In genomic region chr6:29872791-29873190, GRCh38 we compare ENCODE assay signal across 25 cellular contexts. TPM values are rescaled to one million over a fixed set of nuclear protein-coding genes. Genes with fewer than 3 reads are reported as not detected.
DNase-seq lines count a peak whose midpoint lies in the region; FAIRE-seq and TF ChIP-seq lines count a peak whose summit lies in the region.
"Had no signal": no experiment of that assay in that cellular context is flagged by ENCODE, and none has a peak within 500 bp of the region (broad histone marks: within the 10 kb centered on the region; RNA-seq: fewer than 3 reads in every experiment).

No MANE protein-coding gene starts in this region.

- H3K4me2 ChIP-seq in hepatocyte, result no peak overlapping the region
- H3K4me2 ChIP-seq: BLaER1 had no signal

- no peak overlapping the region for H2AFZ ChIP-seq in hepatocyte

- DNase-seq in NCI-H82 (lab: John Stamatoyannopoulos, UW) (peak; percentile 14), NCI-H82 treated with DMSO at 0.1 percent for 48 hours (lab: John Stamatoyannopoulos, UW; ENCODE audit: unreplicated experiment) (no peak), NCI-H524 (lab: John Stamatoyannopoulos, UW) (peak; percentile 59 to 79), bronchial epithelial cell (ENCODE audit: low read depth) (no peak), thyroid gland (peak; percentile 39 to 57), hepatocyte (ENCODE audit: low spot score) (no peak), SHP77 (lab: John Stamatoyannopoulos, UW) (no peak)
- DNase-seq in effector CD8-positive, alpha-beta T cell (lab: John Stamatoyannopoulos, UW), result no peak
- DNase-seq: Caco-2; CD4-positive, CD25-positive, alpha-beta regulatory T cell; CD8-positive, alpha-beta T cell; DMS53; DMS79 treated with DMSO at 0.1 percent for 48 hours; GOT3; HFFc6 had no signal

- H3K9me2 ChIP-seq in hepatocyte (replicated peaks; ENCODE audit: insufficient read depth), result no peaks in the 10 kb centered on the region

- no peak for TF ChIP-seq POLR2A in thyroid gland (IDR thresholded peaks at IDR 0.05)

- H3K27ac ChIP-seq in thyroid gland, result no peak overlapping the region
- no peak overlapping the region for H3K27ac ChIP-seq in hepatocyte
- H3K27ac ChIP-seq: 22Rv1, BLaER1, C4-2B had no signal

- H3K9me3 ChIP-seq in thyroid gland (no peaks in the 10 kb centered on the region), hepatocyte (ENCODE audit: low read depth) (no peaks in the 10 kb centered on the region)
- H3K9me3 ChIP-seq: BLaER1, Caco-2, HAP-1 had no signal

- FAIRE-seq in bronchial epithelial cell (lab: Jason Lieb, UNC), result peak; percentile 50
- FAIRE-seq: A204.1, GM12892, H54 had no signal

- 19 to 35% methylated on average over 2 to 3 of the region's 3 CpGs for WGBS in thyroid gland, 2 donors
- 64% methylated on average over 3 of the region's 3 CpGs for WGBS in hepatocyte (ENCODE audit: low lambda C conversion rate, missing lambda C conversion rate)

- H3K36me3 ChIP-seq in bronchial epithelial cell (ENCODE audit: control insufficient read depth, insufficient read depth, low read length), result no peaks in the 10 kb centered on the region
- no peaks in the 10 kb centered on the region for H3K36me3 ChIP-seq in thyroid gland
- H3K36me3 ChIP-seq in hepatocyte (replicated peaks; ENCODE audit: insufficient read depth, low read depth), result no peaks in the 10 kb centered on the region
- H3K36me3 ChIP-seq: BLaER1, HAP-1 had no signal

- H3K4me1 ChIP-seq in thyroid gland (no peaks in the 10 kb centered on the region), hepatocyte (ENCODE audit: insufficient read depth) (no peaks in the 10 kb centered on the region)
- H3K4me1 ChIP-seq: BLaER1, Caco-2, HAP-1 had no signal

- no peak for TF ChIP-seq CTCF in bronchial epithelial cell (IDR thresholded peaks at IDR 0.05; ENCODE audit: insufficient read depth, low read length, severe bottlenecking)
- TF ChIP-seq CTCF in thyroid gland (IDR thresholded peaks at IDR 0.05), result peak in 1 of 6 experiments; percentile 14
- no peak for TF ChIP-seq CTCF in hepatocyte (IDR thresholded peaks at IDR 0.05; ENCODE audit: poor library complexity)

- no peaks in the 10 kb centered on the region for H4K20me1 ChIP-seq in hepatocyte (ENCODE audit: insufficient read depth, poor library complexity, severe bottlenecking)
- H4K20me1 ChIP-seq: BLaER1 had no signal

- no peaks in the 10 kb centered on the region for H3K79me2 ChIP-seq in hepatocyte

- H3K4me3 ChIP-seq in bronchial epithelial cell (ENCODE audit: low read depth, low read length), result no peak overlapping the region
- no peak overlapping the region for H3K4me3 ChIP-seq in thyroid gland (replicated peaks in 1 of 3)
- no peak overlapping the region for H3K4me3 ChIP-seq in hepatocyte
- H3K4me3 ChIP-seq: BLaER1, HAP-1 had no signal

- intact Hi-C loops in thyroid gland (cut with DNase I), result no loop called here

- H3K27me3 ChIP-seq in bronchial epithelial cell (ENCODE audit: control insufficient read depth, insufficient read depth, low read length) (no peaks in the 10 kb centered on the region), thyroid gland (no peaks in the 10 kb centered on the region), hepatocyte (peaks cover 8% of the 10 kb centered on the region)
- H3K27me3 ChIP-seq: BLaER1 had no signal

RNA-seq across cellular contexts. Expression of gene HLA-G, which starts 45.2 kb away (rescaled TPM):
- total RNA-seq in bronchial epithelial cell (4.9 and 13.2 TPM in 2 replicates), thyroid gland (1 to 10 TPM in 1 of 4 donors, under 1 TPM in 1, not detected in 2; 0.45 to 2.3 TPM), hepatocyte (0.76 TPM in 1 of 2 replicates, not detected in the other)
- polyA plus RNA-seq in hepatocyte, result 2.6 and 2.8 TPM in 2 replicates
- total RNA-seq: Caco-2, Daoy, G401 had no signal
- polyA plus RNA-seq: AG04450 had no signal

Comparison
In these comparisons a context has a peak if more than half of its experiments do, and no peak if none do; other contexts are left out.
1. DNase-seq: peak in NCI-H82 (single experiment), NCI-H524 (2 of 2) and thyroid gland (2 of 2); none in NCI-H82 treated with DMSO at 0.1 percent for 48 hours (single experiment), bronchial epithelial cell (single experiment), hepatocyte (single experiment), effector CD8-positive, alpha-beta T cell (single experiment) and SHP77 (0 of 2).